In the genomic region with DNA sequence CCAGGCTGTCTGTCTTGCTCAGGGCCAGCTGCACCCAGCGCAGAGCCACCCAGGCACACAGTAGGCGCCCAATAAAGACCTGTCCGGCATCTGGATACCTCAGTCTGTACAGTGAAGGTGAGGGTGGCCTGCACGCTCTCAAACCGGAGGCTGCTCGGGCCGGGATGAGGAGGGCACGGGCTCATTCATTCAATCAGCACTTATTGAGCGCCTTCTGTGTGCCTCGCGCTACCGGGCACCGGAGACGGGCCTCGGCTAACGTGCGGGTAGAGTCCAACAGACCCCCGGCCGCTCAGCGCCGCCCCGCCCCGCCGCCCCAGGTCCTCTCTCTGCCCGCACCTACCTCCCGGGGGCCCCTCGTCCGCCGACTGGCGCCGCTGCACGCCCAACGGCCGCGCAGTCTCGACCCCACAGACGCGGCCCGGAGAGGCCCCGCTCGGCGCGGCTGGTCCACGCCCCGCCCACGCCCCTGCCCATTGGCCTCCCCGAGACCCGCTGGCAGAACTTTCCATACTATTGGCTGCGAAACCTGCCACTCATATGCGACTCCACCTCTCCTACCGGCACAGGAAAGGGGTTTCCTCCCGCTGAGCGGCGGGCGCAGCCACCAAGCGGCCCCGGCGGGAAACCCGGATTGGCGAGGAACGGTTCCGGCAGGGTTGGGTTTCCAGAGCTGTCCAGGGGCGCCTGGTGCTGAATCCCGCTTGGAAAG, we compare ENCODE assay signal across 8 cellular contexts. TPM values are rescaled to one million over a fixed set of nuclear protein-coding genes. Genes with fewer than 3 reads are reported as not detected.
DNase-seq lines count a peak whose midpoint lies in the region; TF ChIP-seq lines count a peak whose summit lies in the region.

A gene with protein sequence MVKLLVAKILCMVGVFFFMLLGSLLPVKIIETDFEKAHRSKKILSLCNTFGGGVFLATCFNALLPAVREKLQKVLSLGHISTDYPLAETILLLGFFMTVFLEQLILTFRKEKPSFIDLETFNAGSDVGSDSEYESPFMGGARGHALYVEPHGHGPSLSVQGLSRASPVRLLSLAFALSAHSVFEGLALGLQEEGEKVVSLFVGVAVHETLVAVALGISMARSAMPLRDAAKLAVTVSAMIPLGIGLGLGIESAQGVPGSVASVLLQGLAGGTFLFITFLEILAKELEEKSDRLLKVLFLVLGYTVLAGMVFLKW (minus strand): TSS at position 416 of the 712 bp plus-strand sequence. CDS start 2,760 bp downstream, outside the sequence.

- H3K27me3 ChIP-seq in effector memory CD4-positive, alpha-beta T cell (replicated peaks; ENCODE audit: control insufficient read depth, insufficient read depth, low read length, poor library complexity, severe bottlenecking) = no peaks in the 10 kb centered on the region

- no peak for TF ChIP-seq CTCF in GM20000 (IDR thresholded peaks at IDR 0.05; ENCODE audit: extremely low read depth, missing control alignments)

- DNase-seq in CMK (ENCODE audit: low read depth) = peak; percentile 98
- DNase-seq in GM20000 (ENCODE audit: low spot score) = peak; percentile 100
- peak; percentile 95 for DNase-seq in HT1080 (ENCODE audit: low read depth)
- peak; percentile 90 to 93 for DNase-seq in NOMO-1 (lab: John Stamatoyannopoulos, UW; ENCODE audit: unreplicated experiment in 2 of 2)
- DNase-seq in activated CD8-positive, alpha-beta memory T cell treated with anti-CD3 and anti-CD28 coated beads for 24 hours = peak; percentile 100
- peak; percentile 94 to 99 (median 98) for DNase-seq in effector memory CD4-positive, alpha-beta T cell
- DNase-seq in lung microvascular endothelial cell (ENCODE audit: low read depth in 2 of 2) = peak; percentile 98 to 99
- DNase-seq in stimulated activated CD4-positive, alpha-beta T cell treated with anti-CD3 and anti-CD28 coated beads, TNF-alpha, amount 100 ng/mL, for 4 hours (ENCODE audit: low read depth in 3 of 3) = peak; percentile 98 to 99 (median 99)

- peak within 1 kb of the TSS; percentile 95 for H3K4me3 ChIP-seq in effector memory CD4-positive, alpha-beta T cell (ENCODE audit: insufficient read depth, low read depth, low read length, poor library complexity, severe bottlenecking)

- peak within 1 kb of the TSS; percentile 64 for H3K27ac ChIP-seq in effector memory CD4-positive, alpha-beta T cell (ENCODE audit: insufficient read depth, low read length, poor library complexity, severe bottlenecking)

- peaks cover 19% of the 10 kb centered on the region for H3K36me3 ChIP-seq in effector memory CD4-positive, alpha-beta T cell (ENCODE audit: control insufficient read depth, insufficient read depth, low read length)

- H3K9me3 ChIP-seq in effector memory CD4-positive, alpha-beta T cell (ENCODE audit: control insufficient read depth, low read length) = no peaks in the 10 kb centered on the region

- H3K4me1 ChIP-seq in effector memory CD4-positive, alpha-beta T cell (ENCODE audit: control insufficient read depth, insufficient read depth, low read length, poor library complexity, severe bottlenecking) = peaks cover 6% of the 10 kb centered on the region

RNA-seq across cellular contexts. Expression of the gene that starts here (rescaled TPM):
- total RNA-seq in HT1080 (2014; rRNA removed; shearing (Covaris generic)) = 55.0 and 57.3 TPM in 2 replicates
- polyA plus RNA-seq in HT1080 (2015; cell fraction: cytosol; rRNA removed) = 28.0 and 33.5 TPM in 2 replicates
- polyA plus RNA-seq in HT1080 (2015; cell fraction: nucleus; rRNA removed) = 12.7 and 18.8 TPM in 2 replicates
- 15.9 and 21.4 TPM in 2 replicates for total RNA-seq in lung microvascular endothelial cell

Comparison
In these comparisons a context has a peak if more than half of its experiments do, and no peak if none do; other contexts are left out.
1. Peak in every context shown above with its lines: DNase-seq, H3K4me3 ChIP-seq and H3K27ac ChIP-seq.